8 cellular contexts compared by ENCODE assay signal in genomic region chr10:13890617-13891541, GRCh38.
DNase-seq lines count a peak whose midpoint lies in the region; ATAC-seq and TF ChIP-seq lines count a peak whose summit lies in the region.

No MANE protein-coding gene starts in this region.

- H3K27me3 ChIP-seq in PC-3 (ENCODE audit: low read length) (no peaks in the 10 kb centered on the region), esophagus (ENCODE audit: control insufficient read depth in 1 of 2, insufficient read depth in 2 of 2, low read length in 2 of 2) (peaks cover 0 to 4% of the 10 kb centered on the region in 2 donors)

- peaks cover 41% of the 10 kb centered on the region for H3K4me1 ChIP-seq in PC-3 (ENCODE audit: insufficient read depth, low read length)
- H3K4me1 ChIP-seq in esophagus (ENCODE audit: control insufficient read depth in 2 of 2, insufficient read depth in 2 of 2, low read length in 1 of 2), result peaks cover 0 to 4% of the 10 kb centered on the region in 2 donors

- DNase-seq in GM03348 (ENCODE audit: low spot score) (peak; percentile 52), PC-3 (no peak), myocyte (ENCODE audit: low read depth) (peak; percentile 35), HK-2 (ENCODE audit: unreplicated experiment) (no peak), NCI-H2107 (lab: John Stamatoyannopoulos, UW) (no peak)
- DNase-seq in activated effector memory CD4-positive, alpha-beta T cell treated with Interleukin-2 at 50 U/mL for 16 hours, result no peak

- H2AFZ ChIP-seq in PC-3 (ENCODE audit: low read length), result peak overlapping the region; percentile 71

- H3K27ac ChIP-seq in PC-3 (ENCODE audit: low read length) (no peak overlapping the region), esophagus (ENCODE audit: low read depth in 2 of 2, low read length in 1 of 2) (peak overlapping the region; percentile 8 to 15)

- CTCF ChIA-PET in PC-3 (lab: Charles Lee), result no interaction called here

- 12 to 18% methylated on average over 41 of the region's 41 CpGs for WGBS in esophagus, 2 donors

- intact Hi-C loops in PC-3 (cut with micrococcal nuclease), result loop anchor here (5.0 to 10.0 kb wide), 2 partner anchors 116 to 184 kb away; no protein-coding TSS in a partner anchor

- peak overlapping the region; percentile 87 for H3K4me2 ChIP-seq in PC-3 (ENCODE audit: low read length)

- H3K9me3 ChIP-seq in PC-3 (ENCODE audit: low read length) (no peaks in the 10 kb centered on the region), esophagus (ENCODE audit: control insufficient read depth in 2 of 2, insufficient read depth in 1 of 2, low read depth in 1 of 2, low read length in 1 of 2) (no peaks in the 10 kb centered on the region)

- TSS peak; percentile 33 for BruUV-seq in PC-3 (replicated peaks; lab: Mats Ljungman, UMichigan)

- ATAC-seq in PC-3 (peak; percentile 19), HG02885 (IDR thresholded peaks at IDR 0.05; ENCODE audit: poor library complexity, unreplicated experiment) (no peak)

- H3F3A ChIP-seq in PC-3 (ENCODE audit: low read length, unreplicated experiment), result no peaks in the 10 kb centered on the region

- TF ChIP-seq CTCF in PC-3 (conservative IDR thresholded peaks at IDR 0.05; ENCODE audit: low read depth, low read length), result no peak

- H4K20me1 ChIP-seq in PC-3 (ENCODE audit: low read length), result no peaks in the 10 kb centered on the region

- peaks cover 56% of the 10 kb centered on the region for H3K79me2 ChIP-seq in PC-3 (ENCODE audit: low read length)

- H3K9ac ChIP-seq in PC-3 (ENCODE audit: low read length), result peak overlapping the region; percentile 75

- H3K36me3 ChIP-seq in PC-3 (ENCODE audit: low read depth, low read length) (no peaks in the 10 kb centered on the region), esophagus (ENCODE audit: control insufficient read depth in 2 of 2, insufficient read depth in 2 of 2, low read length in 1 of 2) (no peaks in the 10 kb centered on the region)

- H3K4me3 ChIP-seq in PC-3 (ENCODE audit: low read length) (peak overlapping the region; percentile 79), esophagus (ENCODE audit: low read depth in 1 of 2, low read length in 2 of 2) (peak overlapping the region; percentile 24 to 45)

- H3K9me2 ChIP-seq in PC-3 (replicated peaks; ENCODE audit: low read length), result no peaks in the 10 kb centered on the region

- POLR2A ChIA-PET in PC-3 (lab: Charles Lee; ENCODE audit: unreplicated experiment), result no interaction called here

Comparison
In these comparisons a context has a peak if more than half of its experiments do, and no peak if none do; other contexts are left out.
1. DNase-seq: peak in GM03348 (single experiment) and myocyte (single experiment); none in PC-3 (single experiment), HK-2 (single experiment), activated effector memory CD4-positive, alpha-beta T cell treated with Interleukin-2 at 50 U/mL for 16 hours (single experiment) and NCI-H2107 (single experiment).